In genomic region chr12:5201554-5202243, GRCh38 we compare ENCODE assay signal across 15 cellular contexts.
DNase-seq lines count a peak whose midpoint lies in the region; TF ChIP-seq lines count a peak whose summit lies in the region.
"Had no signal": no experiment of that assay in that cellular context is flagged by ENCODE, and none has a peak within 500 bp of the region (broad histone marks: within the 10 kb centered on the region; RNA-seq: fewer than 3 reads in every experiment).

No MANE protein-coding gene starts in this region.

- peaks cover 0 to 5% (median 0%) of the 10 kb centered on the region in 3 experiments; a peak in 2 of 7 replicates for H3K36me3 Mint-ChIP-seq in H9 (ENCODE audit: insufficient read depth in 1 of 3, low read depth in 3 of 3)
- H3K36me3 Mint-ChIP-seq: activated naive CD4-positive, alpha-beta T cell treated with anti-CD3 and anti-CD28 coated beads, Interleukin-2, amount 50 U/mL, for 72 hours had no signal

- H4K5ac ChIP-seq in H9 (ENCODE audit: insufficient read length, low read depth, low read length), result no peak overlapping the region

- TF ChIP-seq CTCF in H9 (conservative IDR thresholded peaks at IDR 0.05), result no peak
- TF ChIP-seq CTCF in GM10248 (IDR thresholded peaks at IDR 0.05; ENCODE audit: control extremely low read depth, extremely low read depth, low read depth, missing control alignments), result no peak

- DNase-seq in A172 (ENCODE audit: low spot score), result peak; percentile 78
- peak; percentile 90 for DNase-seq in H9
- DNase-seq in SJCRH30, result peak; percentile 95 to 96
- peak; percentile 60 for DNase-seq in iPS-NIHi11 (ENCODE audit: low spot score)
- no peak for DNase-seq in COR-L47 (lab: John Stamatoyannopoulos, UW)
- DNase-seq in GM10248 (ENCODE audit: extremely low spot score), result no peak
- no peak for DNase-seq in germinal center (ENCODE audit: low spot score)
- no peak for DNase-seq in COLO829 (ENCODE audit: low spot score)
- DNase-seq: activated CD4-positive, alpha-beta memory T cell treated with anti-CD3 and anti-CD28 coated beads, Interleukin-2, amount 10 ng/mL, durations not matched to agents 7 days and 5 days; NCI-H1436; T-helper 2 cell; tibial artery had no signal

- WGBS in H9 (ENCODE audit: extremely low coverage, insufficient read length, low lambda C conversion rate), result no CpG with 5 or more reads among the region's 18 CpGs

- H3K23me2 ChIP-seq in H9 (ENCODE audit: insufficient read length, low read depth, low read length, poor library complexity, severe bottlenecking), result no peaks in the 10 kb centered on the region

- peak overlapping the region in 1 of 3 experiments; percentile 95; a peak in 1 of 7 replicates for H3K27ac Mint-ChIP-seq in H9
- H3K27ac Mint-ChIP-seq: activated CD4-positive, alpha-beta memory T cell treated with anti-CD3 and anti-CD28 coated beads, Interleukin-2, amount 10 ng/mL, durations not matched to agents 7 days and 5 days; activated naive CD4-positive, alpha-beta T cell treated with anti-CD3 and anti-CD28 coated beads, Interleukin-2, amount 50 U/mL, for 72 hours had no signal

- H2AFZ ChIP-seq in H9 (ENCODE audit: low read length), result no peak overlapping the region

- no peak overlapping the region for H3K56ac ChIP-seq in H9 (ENCODE audit: insufficient read length, low read depth, low read length)

- H3K4ac ChIP-seq in H9 (ENCODE audit: low read depth, low read length), result no peak overlapping the region

- no peaks in the 10 kb centered on the region for H3K36me3 ChIP-seq in SJCRH30
- H3K36me3 ChIP-seq: tibial artery had no signal

- H3K4me1 ChIP-seq in H9 (ENCODE audit: insufficient read depth, low read length) (peaks cover 6% of the 10 kb centered on the region; the same call in 1 of the 2 replicates), SJCRH30 (peaks cover 7% of the 10 kb centered on the region; the same call in 1 of the 2 replicates)
- H3K4me1 ChIP-seq: tibial artery had no signal

- no peak overlapping the region for H2BK15ac ChIP-seq in H9 (ENCODE audit: low read depth, low read length)

- H3K27ac ChIP-seq in H9 (ENCODE audit: insufficient read length, low read depth, low read length) (no peak overlapping the region), SJCRH30 (peak overlapping the region; percentile 71)
- H3K27ac ChIP-seq: coronary artery, skin epidermis, tibial artery had no signal

- CTCF ChIA-PET in GM10248 (lab: Yijun Ruan, JAX), result interaction anchor here (1.1 to 1.5 kb wide), 2 partner anchors 16 to 836 kb away, joined by 3 to 4 read pairs; no protein-coding TSS in a partner anchor

- H2BK12ac ChIP-seq in H9 (ENCODE audit: insufficient read length, low read depth, low read length), result no peak overlapping the region

- POLR2A ChIA-PET in GM10248 (lab: Yijun Ruan, JAX), result no interaction called here

- H3T11ph ChIP-seq in H9 (ENCODE audit: low read length), result no peak overlapping the region

- H3K23ac ChIP-seq in H9 (ENCODE audit: insufficient read length, low read depth, low read length), result no peak overlapping the region

- H3K4me2 ChIP-seq in H9 (ENCODE audit: insufficient read depth, insufficient read length, low read length), result no peak overlapping the region

- H3K9me3 ChIP-seq in H9 (ENCODE audit: control insufficient read depth, low read depth, low read length) (no peaks in the 10 kb centered on the region), SJCRH30 (replicated peaks) (no peaks in the 10 kb centered on the region)
- H3K9me3 ChIP-seq: tibial artery had no signal

- no peak overlapping the region for H2BK120ac ChIP-seq in H9 (ENCODE audit: low read depth, low read length, poor library complexity, severe bottlenecking)

- H2BK5ac ChIP-seq in H9 (ENCODE audit: insufficient read length, low read length), result no peak overlapping the region

- no peaks in the 10 kb centered on the region for H3K27me3 ChIP-seq in H9 (ENCODE audit: insufficient read depth, low read length)
- H3K27me3 ChIP-seq in SJCRH30, result no peaks in the 10 kb centered on the region

- H3K4me1 Mint-ChIP-seq in H9, result peaks cover 50 to 55% of the 10 kb centered on the region in 2 experiments
- H3K4me1 Mint-ChIP-seq: activated CD4-positive, alpha-beta memory T cell treated with anti-CD3 and anti-CD28 coated beads, Interleukin-2, amount 10 ng/mL, durations not matched to agents 7 days and 5 days had no signal

- H3K27me3 Mint-ChIP-seq in H9 (ENCODE audit: low read depth), result peaks cover 2% of the 10 kb centered on the region
- H3K27me3 Mint-ChIP-seq: activated CD4-positive, alpha-beta memory T cell treated with anti-CD3 and anti-CD28 coated beads, Interleukin-2, amount 10 ng/mL, durations not matched to agents 7 days and 5 days had no signal

- peak overlapping the region; percentile 42 for H3K4me3 ChIP-seq in SJCRH30
- H3K4me3 ChIP-seq: coronary artery, skin epidermis, tibial artery had no signal

- H4K20me1 ChIP-seq in H9 (ENCODE audit: control insufficient read depth, insufficient read depth, insufficient read length), result peaks cover 3% of the 10 kb centered on the region

- no peaks in the 10 kb centered on the region; a peak in 1 of 5 replicates for H3K9me3 Mint-ChIP-seq in H9
- H3K9me3 Mint-ChIP-seq: activated CD4-positive, alpha-beta memory T cell treated with anti-CD3 and anti-CD28 coated beads, Interleukin-2, amount 10 ng/mL, durations not matched to agents 7 days and 5 days had no signal

- H2AK5ac ChIP-seq in H9 (ENCODE audit: insufficient read length, low read length), result no peak overlapping the region

- H3K4me3 Mint-ChIP-seq in H9, result no peak overlapping the region
- H3K4me3 Mint-ChIP-seq: activated CD4-positive, alpha-beta memory T cell treated with anti-CD3 and anti-CD28 coated beads, Interleukin-2, amount 10 ng/mL, durations not matched to agents 7 days and 5 days had no signal

- H2BK20ac ChIP-seq in H9 (ENCODE audit: low read depth, low read length, poor library complexity, severe bottlenecking), result no peak overlapping the region

- no peaks in the 10 kb centered on the region for H3K79me2 ChIP-seq in H9 (ENCODE audit: insufficient read depth, low read length)

- H3K9ac ChIP-seq in H9 (ENCODE audit: extremely low read depth, insufficient read length, low read length), result no peak overlapping the region

- no peak overlapping the region for H3K14ac ChIP-seq in H9 (ENCODE audit: insufficient read depth, low read length)

- H4K91ac ChIP-seq in H9 (ENCODE audit: insufficient read length, low read depth, low read length), result no peak overlapping the region

- no peak overlapping the region for H3K18ac ChIP-seq in H9 (ENCODE audit: insufficient read length, low read depth, low read length)

- no peaks in the 10 kb centered on the region for H3K79me1 ChIP-seq in H9 (ENCODE audit: insufficient read depth, low read depth, low read length, poor library complexity, severe bottlenecking)

- H4K8ac ChIP-seq in H9 (replicated peaks; ENCODE audit: insufficient read length, low read depth, low read length), result no peak overlapping the region

Comparison
In these comparisons a context has a peak if more than half of its experiments do, and no peak if none do; other contexts are left out.
1. DNase-seq: peak in A172 (single experiment), H9 (single experiment), SJCRH30 (2 of 2) and iPS-NIHi11 (single experiment); none in COR-L47 (single experiment), GM10248 (single experiment), germinal center (single experiment) and COLO829 (single experiment).